Comparison of ENCODE assay signal across 8 cellular contexts in genomic region chr6:73732845-73733675, GRCh38. TPM values are rescaled to one million over a fixed set of nuclear protein-coding genes. Genes with fewer than 3 reads are reported as not detected.
DNase-seq lines count a peak whose midpoint lies in the region; ATAC-seq and TF ChIP-seq lines count a peak whose summit lies in the region.

No MANE protein-coding gene starts in this region.

- intact Hi-C loops in right cardiac atrium (cut with DNase I) (loop anchor here (2.0 to 10.0 kb wide), 4 partner anchors 56 to 1482 kb away; no protein-coding TSS in a partner anchor), sigmoid colon (cut with DNase I) (loop anchor here (1.0 kb wide), 1 partner anchor 58 kb away; no protein-coding TSS in a partner anchor)

- H3K9me2 ChIP-seq in MM.1S (replicated peaks; ENCODE audit: insufficient read depth, low read length) = no peaks in the 10 kb centered on the region

- H3F3A ChIP-seq in MM.1S (ENCODE audit: insufficient read depth, low read length) = no peaks in the 10 kb centered on the region

- H4K20me1 ChIP-seq in MM.1S (ENCODE audit: insufficient read depth, low read length) = no peaks in the 10 kb centered on the region

- H3K36me3 ChIP-seq in MM.1S (replicated peaks; ENCODE audit: insufficient read depth, low read length) (no peaks in the 10 kb centered on the region), sigmoid colon (peaks cover 0 to 8% (median 0%) of the 10 kb centered on the region in 4 donors)

- no peak overlapping the region for H3K27ac ChIP-seq in MM.1S (ENCODE audit: low read length)
- H3K27ac ChIP-seq in right cardiac atrium (ENCODE audit: low read length) = no peak overlapping the region
- peak overlapping the region in 2 of 4 donors; percentile 14 to 16 for H3K27ac ChIP-seq in sigmoid colon

- peak; percentile 96 for TF ChIP-seq CTCF in GM12872 (IDR thresholded peaks at IDR 0.05; ENCODE audit: insufficient read depth, low read depth, low read length)
- peak; percentile 93 for TF ChIP-seq CTCF in MM.1S (IDR thresholded peaks at IDR 0.05; ENCODE audit: low read length)
- peak; percentile 71 to 95 (median 84) for TF ChIP-seq CTCF in sigmoid colon (IDR thresholded peaks at IDR 0.05)

- peak; percentile 73 for DNase-seq in HCEC 1CT
- DNase-seq in MM.1S = peak; percentile 73
- DNase-seq in T follicular helper cell (ENCODE audit: low read depth) = peak; percentile 40
- peak; percentile 78 for DNase-seq in activated naive CD8-positive, alpha-beta T cell treated with anti-CD3 and anti-CD28 coated beads, Interleukin-2, amount 50 U/mL, for 24 hours
- peak; percentile 42 to 78 (median 66) for DNase-seq in right cardiac atrium
- peak; percentile 83 for DNase-seq in sigmoid colon
- no peak for DNase-seq in cortex of kidney (lab: John Stamatoyannopoulos, UW)

- H3K27me3 ChIP-seq in MM.1S (replicated peaks; ENCODE audit: insufficient read depth, low read length) (no peaks in the 10 kb centered on the region), right cardiac atrium (ENCODE audit: control insufficient read depth, insufficient read depth) (no peaks in the 10 kb centered on the region), sigmoid colon (no peaks in the 10 kb centered on the region)

- TF ChIP-seq EP300 in sigmoid colon (IDR thresholded peaks at IDR 0.05) = no peak

- 0 out of 2 replicates have a peak, but pooled peaks cover 3% of the 10 kb centered on the region for H3K4me1 ChIP-seq in MM.1S (ENCODE audit: low read length)
- H3K4me1 ChIP-seq in right cardiac atrium (ENCODE audit: control insufficient read depth, insufficient read depth, low read length) = no peaks in the 10 kb centered on the region
- H3K4me1 ChIP-seq in sigmoid colon = peaks cover 0 to 7% (median 6%) of the 10 kb centered on the region in 4 donors

- H3K9me3 ChIP-seq in MM.1S (replicated peaks; ENCODE audit: insufficient read depth, low read length) = no peaks in the 10 kb centered on the region
- no peaks in the 10 kb centered on the region for H3K9me3 ChIP-seq in right cardiac atrium (ENCODE audit: control insufficient read depth, low read length)
- no peaks in the 10 kb centered on the region for H3K9me3 ChIP-seq in sigmoid colon

- no peaks in the 10 kb centered on the region for H3K79me2 ChIP-seq in MM.1S (ENCODE audit: low read length)

- H3K27ac Mint-ChIP-seq in activated naive CD8-positive, alpha-beta T cell treated with anti-CD3 and anti-CD28 coated beads, Interleukin-2, amount 50 U/mL, for 24 hours = no peak overlapping the region

- peaks cover 12% of the 10 kb centered on the region for H3K36me3 Mint-ChIP-seq in activated naive CD8-positive, alpha-beta T cell treated with anti-CD3 and anti-CD28 coated beads, Interleukin-2, amount 50 U/mL, for 24 hours (ENCODE audit: low read depth)

- peaks cover 24% of the 10 kb centered on the region for H3K4me1 Mint-ChIP-seq in activated naive CD8-positive, alpha-beta T cell treated with anti-CD3 and anti-CD28 coated beads, Interleukin-2, amount 50 U/mL, for 24 hours

- H3K9ac ChIP-seq in MM.1S (ENCODE audit: low read length) = no peak overlapping the region

- TF ChIP-seq POLR2A in sigmoid colon (IDR thresholded peaks at IDR 0.05) = no peak

- ATAC-seq in activated naive CD8-positive, alpha-beta T cell treated with anti-CD3 and anti-CD28 coated beads, Interleukin-2, amount 50 U/mL, for 24 hours = peak; percentile 75
- peak; percentile 74 to 88 for ATAC-seq in right cardiac atrium

- H3K4me3 Mint-ChIP-seq in activated naive CD8-positive, alpha-beta T cell treated with anti-CD3 and anti-CD28 coated beads, Interleukin-2, amount 50 U/mL, for 24 hours = no peak overlapping the region

- H3K27me3 Mint-ChIP-seq in activated naive CD8-positive, alpha-beta T cell treated with anti-CD3 and anti-CD28 coated beads, Interleukin-2, amount 50 U/mL, for 24 hours = no peaks in the 10 kb centered on the region

- no peaks in the 10 kb centered on the region for H3K9me3 Mint-ChIP-seq in activated naive CD8-positive, alpha-beta T cell treated with anti-CD3 and anti-CD28 coated beads, Interleukin-2, amount 50 U/mL, for 24 hours

- no peak overlapping the region for H2AFZ ChIP-seq in MM.1S (ENCODE audit: low read length)

- 60% methylated on average over 6 of the region's 6 CpGs for WGBS in right cardiac atrium
- 60 to 71% methylated on average over 6 of the region's 6 CpGs for WGBS in sigmoid colon, 2 donors

- H3K4me3 ChIP-seq in MM.1S (ENCODE audit: low read length) (no peak overlapping the region), right cardiac atrium (ENCODE audit: low read length) (no peak overlapping the region), sigmoid colon (no peak overlapping the region)

- no peak overlapping the region for H3K4me2 ChIP-seq in MM.1S (ENCODE audit: low read depth, low read length)

RNA-seq across cellular contexts. Expression of gene CD109, which starts 37.1 kb away (rescaled TPM):
- total RNA-seq in right cardiac atrium (10 to 100 TPM; 18.4 to 36.5 (median 31.0) TPM), sigmoid colon (10 to 100 TPM; 22.9 to 32.1 (median 24.6) TPM)
- polyA plus RNA-seq in right cardiac atrium (6.6 TPM), sigmoid colon (1 to 10 TPM in 1 of 3 donors, under 1 TPM in 2; under 0.01 to 1.2 (median 0.46) TPM)
